Comparison of ENCODE assay signal across 33 cellular contexts in genomic region chr3:111899966-111900365, GRCh38.
"Had no signal": no experiment of that assay in that cellular context is flagged by ENCODE, and none has a peak within 500 bp of the region (broad histone marks: within the 10 kb centered on the region; RNA-seq: fewer than 3 reads in every experiment).

No MANE protein-coding gene starts in this region.

- H3K36me3 Mint-ChIP-seq: activated naive CD4-positive, alpha-beta T cell treated with anti-CD3 and anti-CD28 coated beads, Interleukin-2, amount 50 U/mL, for 72 hours had no signal

- DNase-seq: activated CD4-positive, alpha-beta T cell treated with anti-CD3 and anti-CD28 coated beads for 4 hours; activated CD4-positive, alpha-beta T cell treated with anti-CD3 and anti-CD28 coated beads, Interleukin-2, amount 50 U/mL, for 48 hours; activated naive CD4-positive, alpha-beta T cell; activated T-cell treated with anti-CD3 and anti-CD28 coated beads, Interleukin-2, amount 50 U/mL, for 4 hours; adrenal gland; aorta; cerebellar nuclear complex; dorsolateral prefrontal cortex; effector memory CD4-positive, alpha-beta T cell; erythroblast; gastrocnemius medialis; glutamatergic neuron; left ventricle myocardium inferior; pancreas; retina; sigmoid colon; small intestine; stimulated activated CD4-positive, alpha-beta T cell treated with anti-CD3 and anti-CD28 coated beads, Interleukin-4, amount 100 ng/mL, for 24 hours; T-helper 9 cell; testis; transverse colon had no signal

- H3K27me3 Mint-ChIP-seq: stimulated activated memory B cell treated with anti-CD40 and anti-IgM and Interleukin-4, amounts not matched to agents 10 μg/mL and 1 μg/mL and 100 μg/mL, for 72 hours had no signal

- H3K4me1 ChIP-seq: adrenal gland, pancreas, prostate gland, testis had no signal

- H3K4me3 ChIP-seq: adrenal gland, cardiac muscle cell, coronary artery, dorsolateral prefrontal cortex, gastrocnemius medialis, left ventricle myocardium inferior, lung, pancreas, prostate gland, sigmoid colon, testis, transverse colon had no signal

- H3K9me3 ChIP-seq: adrenal gland, gastrocnemius medialis, pancreas, prostate gland, sigmoid colon, testis, transverse colon had no signal

- H3K27me3 ChIP-seq: adrenal gland, cardiac muscle cell, dorsolateral prefrontal cortex, gastrocnemius medialis, pancreas, sigmoid colon, testis, transverse colon had no signal

- H3K27ac Mint-ChIP-seq: activated naive CD4-positive, alpha-beta T cell treated with anti-CD3 and anti-CD28 coated beads, Interleukin-2, amount 50 U/mL, for 72 hours; activated T-helper 2 cell treated with anti-CD3 and anti-CD28 coated beads, Interferon-gamma antibody, Interleukin-2, Interleukin-4, amounts not matched to agents 10 μg/mL and 5 μg/mL and 100 μg/mL, durations not matched to agents 14 hours and 24 hours and 36 hours; brain; stimulated activated memory B cell treated with anti-CD40 and anti-IgM and Interleukin-4, amounts not matched to agents 10 μg/mL and 1 μg/mL and 100 μg/mL, for 72 hours; T-helper 1 cell treated with Interleukin-12 subunit alpha and Interleukin-12 subunit beta and Interleukin-4 antibody, amounts not matched to agents 30 μg/mL and 1 μg/mL, for 36 hours had no signal

- ATAC-seq: activated naive CD4-positive, alpha-beta T cell treated with anti-CD3 and anti-CD28 coated beads, Interleukin-2, amount 50 U/mL, for 72 hours; activated T-cell treated with anti-CD3 and anti-CD28 coated beads, Interleukin-2, amount 50 U/mL, for 4 hours; gastrocnemius medialis; pancreas; stimulated activated memory B cell treated with anti-CD40 and anti-IgM and Interleukin-4, amounts not matched to agents 10 μg/mL and 1 μg/mL and 100 μg/mL, for 72 hours had no signal

- H3K4me3 Mint-ChIP-seq: activated T-cell treated with anti-CD3 and anti-CD28 coated beads, Interleukin-2, amount 50 U/mL, for 4 hours; brain; stimulated activated memory B cell treated with anti-CD40 and anti-IgM and Interleukin-4, amounts not matched to agents 10 μg/mL and 1 μg/mL and 100 μg/mL, for 72 hours; T-helper 1 cell treated with Interleukin-12 subunit alpha and Interleukin-12 subunit beta and Interleukin-4 antibody, amounts not matched to agents 30 μg/mL and 1 μg/mL, for 36 hours had no signal

- H3K36me3 ChIP-seq: adrenal gland, cardiac muscle cell, gastrocnemius medialis, pancreas, prostate gland, transverse colon had no signal

- H3K9me3 Mint-ChIP-seq: activated naive CD4-positive, alpha-beta T cell treated with anti-CD3 and anti-CD28 coated beads, Interleukin-2, amount 50 U/mL, for 72 hours; activated T-cell treated with anti-CD3 and anti-CD28 coated beads, Interleukin-2, amount 50 U/mL, for 4 hours; activated T-helper 2 cell treated with anti-CD3 and anti-CD28 coated beads, Interferon-gamma antibody, Interleukin-2, Interleukin-4, amounts not matched to agents 10 μg/mL and 5 μg/mL and 100 μg/mL, durations not matched to agents 14 hours and 24 hours and 36 hours; stimulated activated memory B cell treated with anti-CD40 and anti-IgM and Interleukin-4, amounts not matched to agents 10 μg/mL and 1 μg/mL and 100 μg/mL, for 72 hours; T-helper 1 cell treated with Interleukin-12 subunit alpha and Interleukin-12 subunit beta and Interleukin-4 antibody, amounts not matched to agents 30 μg/mL and 1 μg/mL, for 36 hours had no signal

- FAIRE-seq: islet of Langerhans, pancreas, small intestine, TTC549 had no signal

- H3K27ac ChIP-seq: adrenal gland, cardiac muscle cell, coronary artery, dorsolateral prefrontal cortex, gastrocnemius medialis, left ventricle myocardium inferior, pancreas, prostate gland, sigmoid colon, testis, transverse colon, VCaP had no signal

- H3K4me1 Mint-ChIP-seq: stimulated activated memory B cell treated with anti-CD40 and anti-IgM and Interleukin-4, amounts not matched to agents 10 μg/mL and 1 μg/mL and 100 μg/mL, for 72 hours had no signal
